ENCODE assay signal across 12 cellular contexts in genomic region chr1:210237514-210237913, GRCh38. TPM values are rescaled to one million over a fixed set of nuclear protein-coding genes. Genes with fewer than 3 reads are reported as not detected.
DNase-seq lines count a peak whose midpoint lies in the region; ATAC-seq and TF ChIP-seq lines count a peak whose summit lies in the region.
"Had no signal": no experiment of that assay in that cellular context is flagged by ENCODE, and none has a peak within 500 bp of the region (broad histone marks: within the 10 kb centered on the region; RNA-seq: fewer than 3 reads in every experiment).

No MANE protein-coding gene starts in this region.

- 58 to 76% methylated on average over 5 of the region's 5 CpGs for WGBS in thyroid gland, 2 donors

- H3K36me3 ChIP-seq in brain microvascular endothelial cell (replicated peaks) (no peaks in the 10 kb centered on the region), osteoblast (ENCODE audit: insufficient read depth, low read length) (no peaks in the 10 kb centered on the region), thyroid gland (no peaks in the 10 kb centered on the region), PC-3 (ENCODE audit: low read depth, low read length) (no peaks in the 10 kb centered on the region)

- no peak for DNase-seq in brain microvascular endothelial cell
- peak; percentile 31 for DNase-seq in fibroblast of pulmonary artery (ENCODE audit: low read depth)
- peak; percentile 64 for DNase-seq in osteoblast (ENCODE audit: insufficient read length, low spot score, missing footprints)
- DNase-seq in thyroid gland: no peak
- no peak for DNase-seq in iPS-NIHi11 (ENCODE audit: low spot score)
- no peak for DNase-seq in NCI-H128 (lab: John Stamatoyannopoulos, UW; ENCODE audit: unreplicated experiment)
- DNase-seq in PC-3: no peak
- DNase-seq: activated CD4-positive, alpha-beta T cell treated with anti-CD3 and anti-CD28 coated beads, Interleukin-2, amount 50 U/mL, for 48 hours; Karpas-422; T1000 had no signal

- H3K27me3 ChIP-seq in brain microvascular endothelial cell (replicated peaks): no peaks in the 10 kb centered on the region
- peaks cover 25% of the 10 kb centered on the region for H3K27me3 ChIP-seq in osteoblast (ENCODE audit: insufficient read depth, low read length)
- no peaks in the 10 kb centered on the region for H3K27me3 ChIP-seq in thyroid gland
- H3K27me3 ChIP-seq in PC-3 (ENCODE audit: low read length): no peaks in the 10 kb centered on the region

- H4K20me1 ChIP-seq in osteoblast (ENCODE audit: insufficient read depth, low read length) (no peaks in the 10 kb centered on the region), PC-3 (ENCODE audit: low read length) (no peaks in the 10 kb centered on the region)

- TF ChIP-seq POLR2A in thyroid gland (IDR thresholded peaks at IDR 0.05): no peak

- peak overlapping the region; percentile 7 for H3K27ac ChIP-seq in brain microvascular endothelial cell
- H3K27ac ChIP-seq in osteoblast (ENCODE audit: low read depth, low read length): peak overlapping the region; percentile 70
- peak overlapping the region; percentile 74 to 85 (median 77) for H3K27ac ChIP-seq in thyroid gland
- no peak overlapping the region for H3K27ac ChIP-seq in PC-3 (ENCODE audit: low read length)
- H3K27ac ChIP-seq: body of pancreas had no signal

- intact Hi-C loops in thyroid gland (cut with DNase I): no loop called here
- intact Hi-C loops in PC-3 (cut with micrococcal nuclease): loop anchor here (5.0 to 10.0 kb wide), 2 partner anchors 95 to 413 kb away; partner anchors contain the start of gene UTP25

- no peak overlapping the region for H3K4me3 ChIP-seq in brain microvascular endothelial cell (ENCODE audit: low read depth, low read length)
- peak overlapping the region; percentile 8 for H3K4me3 ChIP-seq in fibroblast of pulmonary artery (replicated peaks; ENCODE audit: low read depth, low read length)
- H3K4me3 ChIP-seq in osteoblast (ENCODE audit: insufficient read depth, low read length): peak overlapping the region; percentile 45
- no peak overlapping the region for H3K4me3 ChIP-seq in thyroid gland (replicated peaks in 1 of 3)
- H3K4me3 ChIP-seq in PC-3 (ENCODE audit: low read length): no peak overlapping the region
- H3K4me3 ChIP-seq: body of pancreas had no signal

- no peaks in the 10 kb centered on the region for H3K9me2 ChIP-seq in PC-3 (replicated peaks; ENCODE audit: low read length)

- H3K79me2 ChIP-seq in osteoblast (ENCODE audit: insufficient read depth, low read length): no peaks in the 10 kb centered on the region
- H3K79me2 ChIP-seq in PC-3 (ENCODE audit: low read length): no peaks in the 10 kb centered on the region

- CTCF ChIA-PET in PC-3 (lab: Charles Lee): no interaction called here

- no peaks in the 10 kb centered on the region for H3K9me3 ChIP-seq in osteoblast (ENCODE audit: low read depth, low read length)
- H3K9me3 ChIP-seq in thyroid gland: no peaks in the 10 kb centered on the region
- no peaks in the 10 kb centered on the region for H3K9me3 ChIP-seq in PC-3 (ENCODE audit: low read length)
- H3K9me3 ChIP-seq: body of pancreas had no signal

- POLR2A ChIA-PET in PC-3 (lab: Charles Lee; ENCODE audit: unreplicated experiment): no interaction called here

- in situ Hi-C loops in brain microvascular endothelial cell (cut with HindIII; ENCODE audit: low pct_ligation_motif_present, low sequenced_read_pairs): no loop called here

- TF ChIP-seq CTCF in brain microvascular endothelial cell (IDR thresholded peaks at IDR 0.05; ENCODE audit: low read depth, low read length, missing control alignments) (no peak), fibroblast of pulmonary artery (IDR thresholded peaks at IDR 0.05; ENCODE audit: low read length, missing control alignments) (no peak), osteoblast (IDR thresholded peaks at IDR 0.05; ENCODE audit: extremely low read depth, low read depth, low read length) (no peak), thyroid gland (IDR thresholded peaks at IDR 0.05) (no peak), PC-3 (conservative IDR thresholded peaks at IDR 0.05; ENCODE audit: low read depth, low read length) (no peak)

- no peak for ATAC-seq in PC-3
- ATAC-seq: body of pancreas had no signal

- no peak overlapping the region for H3K9ac ChIP-seq in PC-3 (ENCODE audit: low read length)

- no TSS peak for BruUV-seq in PC-3 (replicated peaks; lab: Mats Ljungman, UMichigan)

- H3K4me2 ChIP-seq in osteoblast (ENCODE audit: insufficient read depth, low read length) (peak overlapping the region; percentile 68), PC-3 (ENCODE audit: low read length) (no peak overlapping the region)

- H3K4me1 ChIP-seq in osteoblast (ENCODE audit: insufficient read depth, low read length) (peaks cover 66% of the 10 kb centered on the region), thyroid gland (peaks cover 26 to 54% of the 10 kb centered on the region in 2 donors), PC-3 (ENCODE audit: insufficient read depth, low read length) (peaks cover 33% of the 10 kb centered on the region)

- H2AFZ ChIP-seq in osteoblast (ENCODE audit: low read length): no peak overlapping the region
- H2AFZ ChIP-seq in PC-3 (ENCODE audit: low read length): no peak overlapping the region

- no peaks in the 10 kb centered on the region for H3F3A ChIP-seq in PC-3 (ENCODE audit: low read length, unreplicated experiment)

RNA-seq across cellular contexts. Expression of gene SERTAD4, which starts 4.9 kb away (rescaled TPM):
- total RNA-seq in osteoblast (2.9 and 8.0 TPM in 2 replicates), thyroid gland (1 to 10 TPM; 1.5 to 4.0 (median 3.6) TPM), PC-3 (2014; rRNA removed) (2.6 and 4.5 TPM in 2 replicates)
- total RNA-seq: activated T-helper 2 cell treated with anti-CD3 and anti-CD28 coated beads, Interferon-gamma antibody, Interleukin-2, Interleukin-4, amounts not matched to agents 10 μg/mL and 5 μg/mL and 100 μg/mL, durations not matched to agents 14 hours and 24 hours and 36 hours had no signal

Comparison
In these comparisons a context has a peak if more than half of its experiments do, and no peak if none do; other contexts are left out.
1. DNase-seq: peak in fibroblast of pulmonary artery (single experiment) and osteoblast (single experiment); none in brain microvascular endothelial cell (single experiment), thyroid gland (0 of 2), iPS-NIHi11 (single experiment), NCI-H128 (single experiment) and PC-3 (single experiment).
2. H3K4me3 ChIP-seq: peak in fibroblast of pulmonary artery (single experiment) and osteoblast (single experiment); none in brain microvascular endothelial cell (single experiment), thyroid gland (0 of 3) and PC-3 (single experiment).